9 cellular contexts compared by ENCODE assay signal in the genomic region with DNA sequence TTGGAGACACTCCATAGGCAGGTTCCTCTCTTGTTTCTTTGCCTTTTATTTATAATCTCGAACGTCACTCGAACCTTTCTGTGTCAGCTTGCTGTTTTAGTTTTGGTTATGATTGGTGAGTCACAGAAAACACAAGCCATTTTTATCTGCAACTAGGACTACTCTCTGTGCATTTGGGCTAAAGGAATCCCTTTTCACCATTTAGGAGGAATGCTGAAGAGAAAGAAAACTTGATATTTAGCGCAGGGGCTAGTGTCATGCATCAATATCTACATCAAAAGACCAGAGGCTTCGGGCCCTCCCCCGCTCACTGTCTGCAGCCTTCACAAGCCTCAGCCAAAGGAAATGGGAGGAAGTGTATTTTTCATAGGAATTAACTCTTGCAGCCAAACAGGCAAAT.
A peak's percentile ranks its signal among the peaks of the same experiment; 100 is the strongest.
DNase-seq lines count a peak whose midpoint lies in the region; TF ChIP-seq lines count a peak whose summit lies in the region.
"Had no signal": no experiment of that assay in that cellular context is flagged by ENCODE, and none has a peak within 500 bp of the region (broad histone marks: within the 10 kb centered on the region; RNA-seq: fewer than 3 reads in every experiment).

No MANE protein-coding gene starts in this region.

- H3K27me3 ChIP-seq in H7 (ENCODE audit: control insufficient read depth, insufficient read depth, low read length) (no peaks in the 10 kb centered on the region), OCI-LY3 (ENCODE audit: low read depth, low read length) (no peaks in the 10 kb centered on the region), sigmoid colon (no peaks in the 10 kb centered on the region)
- H3K27me3 ChIP-seq: Peyer's patch had no signal

- DNase-seq in H7 (peak; percentile 18), fibroblast of mammary gland (ENCODE audit: low read depth) (peak; percentile 31), sigmoid colon (no peak), NCI-H2227 (lab: John Stamatoyannopoulos, UW; ENCODE audit: unreplicated experiment) (no peak), DMS79 treated with DMSO at 0.1 percent for 48 hours (lab: John Stamatoyannopoulos, UW) (no peak), NCI-H1105 (lab: John Stamatoyannopoulos, UW) (no peak)
- no peak for DNase-seq in activated T-helper 1 cell treated with anti-CD3 and anti-CD28 coated beads, Interleukin-12 subunit alpha, Interleukin-12 subunit beta, Interleukin-2, Interleukin-4 antibody, amounts not matched to agents 30 ng/mL and 10 ng/mL and 1 ng/mL, durations not matched to agents 14 hours and 24 hours and 36 hours (ENCODE audit: low spot score)

- H3K4me1 ChIP-seq in OCI-LY3 (ENCODE audit: low read length), result peaks cover 29% of the 10 kb centered on the region
- peaks cover 0 to 21% (median 17%) of the 10 kb centered on the region in 4 donors for H3K4me1 ChIP-seq in sigmoid colon

- H3K9me3 ChIP-seq in OCI-LY3 (ENCODE audit: insufficient read depth, low read length) (no peaks in the 10 kb centered on the region), sigmoid colon (no peaks in the 10 kb centered on the region)
- H3K9me3 ChIP-seq: Peyer's patch had no signal

- peak overlapping the region; percentile 22; the same call in 1 of the 2 replicates for H3K27ac ChIP-seq in OCI-LY3 (ENCODE audit: low read length)
- peak overlapping the region; percentile 10 to 72 (median 43) for H3K27ac ChIP-seq in sigmoid colon

- H4K20me1 ChIP-seq in OCI-LY3 (ENCODE audit: insufficient read depth, low read length), result no peaks in the 10 kb centered on the region

- no peak for TF ChIP-seq EP300 in sigmoid colon (IDR thresholded peaks at IDR 0.05)

- H3K4me1 Mint-ChIP-seq in activated T-helper 1 cell treated with anti-CD3 and anti-CD28 coated beads, Interleukin-12 subunit alpha, Interleukin-12 subunit beta, Interleukin-2, Interleukin-4 antibody, amounts not matched to agents 30 ng/mL and 10 ng/mL and 1 ng/mL, durations not matched to agents 14 hours and 24 hours and 36 hours (ENCODE audit: low read depth), result peaks cover 6% of the 10 kb centered on the region

- no peak overlapping the region for H3K4me3 ChIP-seq in H7 (ENCODE audit: insufficient read depth, low read depth, low read length)
- H3K4me3 ChIP-seq in OCI-LY3 (ENCODE audit: low read length), result peak overlapping the region; percentile 70
- H3K4me3 ChIP-seq in fibroblast of mammary gland (ENCODE audit: control insufficient read depth, low read depth, low read length), result no peak overlapping the region
- H3K4me3 ChIP-seq in sigmoid colon, result no peak overlapping the region
- H3K4me3 ChIP-seq: Peyer's patch had no signal

- H3K4me3 Mint-ChIP-seq in activated T-helper 1 cell treated with anti-CD3 and anti-CD28 coated beads, Interleukin-12 subunit alpha, Interleukin-12 subunit beta, Interleukin-2, Interleukin-4 antibody, amounts not matched to agents 30 ng/mL and 10 ng/mL and 1 ng/mL, durations not matched to agents 14 hours and 24 hours and 36 hours, result no peak overlapping the region

- peaks cover 3% of the 10 kb centered on the region for H3K27me3 Mint-ChIP-seq in activated T-helper 1 cell treated with anti-CD3 and anti-CD28 coated beads, Interleukin-12 subunit alpha, Interleukin-12 subunit beta, Interleukin-2, Interleukin-4 antibody, amounts not matched to agents 30 ng/mL and 10 ng/mL and 1 ng/mL, durations not matched to agents 14 hours and 24 hours and 36 hours (ENCODE audit: insufficient read depth)

- peak overlapping the region; percentile 84 for H2AFZ ChIP-seq in OCI-LY3 (ENCODE audit: low read depth, low read length)

- no peaks in the 10 kb centered on the region for H3K9me3 Mint-ChIP-seq in activated T-helper 1 cell treated with anti-CD3 and anti-CD28 coated beads, Interleukin-12 subunit alpha, Interleukin-12 subunit beta, Interleukin-2, Interleukin-4 antibody, amounts not matched to agents 30 ng/mL and 10 ng/mL and 1 ng/mL, durations not matched to agents 14 hours and 24 hours and 36 hours

- WGBS in sigmoid colon, 2 donors, result 64 to 83% methylated on average over 6 of the region's 6 CpGs

- no peak for TF ChIP-seq CTCF in OCI-LY3 (IDR thresholded peaks at IDR 0.05; ENCODE audit: low read depth, low read length)
- no peak for TF ChIP-seq CTCF in fibroblast of mammary gland (conservative IDR thresholded peaks at IDR 0.05; ENCODE audit: control insufficient read depth, insufficient read depth, low read depth, low read length)
- TF ChIP-seq CTCF in sigmoid colon (IDR thresholded peaks at IDR 0.05), result no peak

- no peak for TF ChIP-seq POLR2A in sigmoid colon (IDR thresholded peaks at IDR 0.05)

- H3K36me3 ChIP-seq in H7 (replicated peaks; ENCODE audit: control insufficient read depth, insufficient read depth, low read length) (no peaks in the 10 kb centered on the region), OCI-LY3 (replicated peaks; ENCODE audit: low read depth, low read length) (no peaks in the 10 kb centered on the region), sigmoid colon (no peaks in the 10 kb centered on the region)
- H3K36me3 ChIP-seq: Peyer's patch had no signal

- intact Hi-C loops in sigmoid colon (cut with DNase I), result loop anchor here (5.0 to 10.0 kb wide), 3 partner anchors 95 to 507 kb away; a partner anchor contains a TSS
- intact Hi-C loops in activated T-helper 1 cell treated with anti-CD3 and anti-CD28 coated beads, Interleukin-12 subunit alpha, Interleukin-12 subunit beta, Interleukin-2, Interleukin-4 antibody, amounts not matched to agents 30 ng/mL and 10 ng/mL and 1 ng/mL, durations not matched to agents 14 hours and 24 hours and 36 hours (cut with micrococcal nuclease), result loop anchor here (5.0 kb wide), 2 partner anchors 505 to 1680 kb away; no protein-coding TSS in a partner anchor

- no peaks in the 10 kb centered on the region for H3K36me3 Mint-ChIP-seq in activated T-helper 1 cell treated with anti-CD3 and anti-CD28 coated beads, Interleukin-12 subunit alpha, Interleukin-12 subunit beta, Interleukin-2, Interleukin-4 antibody, amounts not matched to agents 30 ng/mL and 10 ng/mL and 1 ng/mL, durations not matched to agents 14 hours and 24 hours and 36 hours (ENCODE audit: low read depth)

- H3K4me2 ChIP-seq in OCI-LY3 (ENCODE audit: low read length), result peak overlapping the region; percentile 92

- no peak overlapping the region for H3K27ac Mint-ChIP-seq in activated T-helper 1 cell treated with anti-CD3 and anti-CD28 coated beads, Interleukin-12 subunit alpha, Interleukin-12 subunit beta, Interleukin-2, Interleukin-4 antibody, amounts not matched to agents 30 ng/mL and 10 ng/mL and 1 ng/mL, durations not matched to agents 14 hours and 24 hours and 36 hours

- peak overlapping the region; percentile 44 for H3K9ac ChIP-seq in OCI-LY3 (ENCODE audit: low read length)

- no peaks in the 10 kb centered on the region for H3K79me2 ChIP-seq in OCI-LY3 (ENCODE audit: low read length)

Comparison
In these comparisons a context has a peak if more than half of its experiments do, and no peak if none do; other contexts are left out.
1. DNase-seq: peak in H7 (single experiment) and fibroblast of mammary gland (single experiment); none in sigmoid colon (single experiment), activated T-helper 1 cell treated with anti-CD3 and anti-CD28 coated beads, Interleukin-12 subunit alpha, Interleukin-12 subunit beta, Interleukin-2, Interleukin-4 antibody, amounts not matched to agents 30 ng/mL and 10 ng/mL and 1 ng/mL, durations not matched to agents 14 hours and 24 hours and 36 hours (single experiment), NCI-H2227 (single experiment), DMS79 treated with DMSO at 0.1 percent for 48 hours (single experiment) and NCI-H1105 (single experiment).